Comparison of ENCODE assay signal across 8 cellular contexts in the genomic region with DNA sequence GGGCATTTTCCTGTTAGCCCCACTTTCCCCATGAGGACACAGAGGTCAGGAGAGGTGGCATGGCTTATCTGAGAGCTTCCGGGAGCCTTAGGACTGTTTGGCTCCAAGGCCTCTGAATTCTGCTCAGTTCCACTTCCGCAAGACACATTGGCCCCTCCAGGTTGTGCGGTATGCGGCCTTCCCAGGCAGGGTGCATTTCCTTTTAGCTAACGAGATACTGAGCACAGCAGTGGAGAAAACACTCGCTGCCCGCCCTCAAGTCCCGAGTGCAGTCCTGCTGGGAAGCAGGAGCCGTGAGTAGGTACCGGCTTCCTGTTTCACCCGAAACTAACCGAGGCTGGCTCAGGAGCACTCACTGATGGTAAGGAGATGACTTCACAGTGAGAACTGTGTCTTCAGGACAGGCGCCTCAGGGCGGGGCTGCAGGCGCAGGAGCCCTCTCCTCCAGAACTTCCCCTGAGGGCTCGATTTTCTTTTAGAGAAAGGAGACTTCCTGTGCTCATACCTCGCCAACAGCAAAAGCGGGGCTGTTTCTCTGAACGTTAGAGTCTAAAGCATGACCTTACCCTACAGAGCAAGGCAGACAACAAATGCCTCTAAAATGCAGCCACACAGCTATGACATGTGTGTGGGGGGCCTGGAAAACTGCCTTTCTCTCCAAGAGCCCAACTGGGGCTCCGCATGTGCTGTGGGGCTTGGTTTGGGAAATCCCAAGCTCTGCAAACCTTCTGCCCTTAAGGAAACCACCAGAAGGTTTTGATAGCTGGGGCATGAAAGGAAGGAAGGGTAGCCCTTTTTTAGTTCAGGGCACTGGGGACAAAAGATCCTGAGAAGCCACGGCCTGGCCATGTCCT. TPM values are rescaled to one million over a fixed set of nuclear protein-coding genes. Genes with fewer than 3 reads are reported as not detected.
DNase-seq lines count a peak whose midpoint lies in the region; ATAC-seq, FAIRE-seq and TF ChIP-seq lines count a peak whose summit lies in the region.

No MANE protein-coding gene starts in this region.

- H3K4me3 Mint-ChIP-seq in HFFc6: no peak overlapping the region
- H3K4me3 Mint-ChIP-seq in stimulated activated naive B cell treated with anti-CD40 and anti-IgM and Interleukin-4, amounts not matched to agents 10 μg/mL and 1 μg/mL and 100 μg/mL, for 72 hours: peak overlapping the region; percentile 55 to 64

- peak; percentile 41; the same call in 1 of the 2 replicates for TF ChIP-seq POLR2A in GM12892 (IDR thresholded peaks at IDR 0.05; ENCODE audit: low read depth, low read length)

- DNase-seq in GM12892 (ENCODE audit: insufficient read length): peak; percentile 57
- DNase-seq in HFFc6: no peak
- DNase-seq in NAMALWA (ENCODE audit: low spot score): peak; percentile 55
- peak; percentile 65 for DNase-seq in activated T-cell treated with anti-CD3 and anti-CD28 coated beads for 24 hours (ENCODE audit: low read depth)
- peak; percentile 91 for DNase-seq in islet precursor cell
- DNase-seq in stimulated activated naive B cell treated with anti-CD40 and anti-IgM and Interleukin-4, amounts not matched to agents 10 μg/mL and 1 μg/mL and 100 μg/mL, for 72 hours: peak; percentile 64
- DNase-seq in NCI-H345 treated with DMSO at 0.1 percent for 48 hours (lab: John Stamatoyannopoulos, UW; ENCODE audit: unreplicated experiment): no peak
- DNase-seq in RCC 7860 (ENCODE audit: low spot score): no peak

- peaks cover 12% of the 10 kb centered on the region for H3K36me3 Mint-ChIP-seq in HFFc6 (ENCODE audit: low read depth)
- H3K36me3 Mint-ChIP-seq in stimulated activated naive B cell treated with anti-CD40 and anti-IgM and Interleukin-4, amounts not matched to agents 10 μg/mL and 1 μg/mL and 100 μg/mL, for 72 hours: peaks cover 45 to 61% of the 10 kb centered on the region in 2 donors

- peaks cover 2% of the 10 kb centered on the region; the same call in 1 of the 2 replicates for H3K27me3 Mint-ChIP-seq in HFFc6 (ENCODE audit: insufficient read depth)
- no peaks in the 10 kb centered on the region for H3K27me3 Mint-ChIP-seq in stimulated activated naive B cell treated with anti-CD40 and anti-IgM and Interleukin-4, amounts not matched to agents 10 μg/mL and 1 μg/mL and 100 μg/mL, for 72 hours

- peak; percentile 66 to 69 for ATAC-seq in stimulated activated naive B cell treated with anti-CD40 and anti-IgM and Interleukin-4, amounts not matched to agents 10 μg/mL and 1 μg/mL and 100 μg/mL, for 72 hours (replicated peaks)

- peaks cover 52% of the 10 kb centered on the region for H3K4me1 Mint-ChIP-seq in HFFc6 (ENCODE audit: low read depth)
- H3K4me1 Mint-ChIP-seq in stimulated activated naive B cell treated with anti-CD40 and anti-IgM and Interleukin-4, amounts not matched to agents 10 μg/mL and 1 μg/mL and 100 μg/mL, for 72 hours: peaks cover 34 to 50% of the 10 kb centered on the region in 2 donors

- FAIRE-seq in GM12892 (lab: Jason Lieb, UNC): peak; percentile 97
- no peak for FAIRE-seq in RCC 7860 (lab: Jason Lieb, UNC)

- H3K9me3 Mint-ChIP-seq in HFFc6: no peaks in the 10 kb centered on the region
- no peaks in the 10 kb centered on the region for H3K9me3 Mint-ChIP-seq in stimulated activated naive B cell treated with anti-CD40 and anti-IgM and Interleukin-4, amounts not matched to agents 10 μg/mL and 1 μg/mL and 100 μg/mL, for 72 hours

- peak overlapping the region; percentile 74 for H3K27ac Mint-ChIP-seq in HFFc6
- H3K27ac Mint-ChIP-seq in stimulated activated naive B cell treated with anti-CD40 and anti-IgM and Interleukin-4, amounts not matched to agents 10 μg/mL and 1 μg/mL and 100 μg/mL, for 72 hours: peak overlapping the region; percentile 96

- TF ChIP-seq CTCF in HFFc6 (IDR thresholded peaks at IDR 0.05): no peak

RNA-seq across cellular contexts. Expression of gene RGS10, which starts 25.9 kb away (rescaled TPM):
- 313 TPM for polyA plus RNA-seq in GM12892 (2012; ENCODE audit: missing spikeins)
- total RNA-seq in HFFc6 (2021; fragmentation: NEBNext Ultra II Directional; extraction: Animal tissue kit (Norgen Biotek cat#: 25700)): 10 to 100 TPM; 52.6 to 76.4 (median 71.3) TPM

Comparison
In these comparisons a context has a peak if more than half of its experiments do, and no peak if none do; other contexts are left out.
1. DNase-seq: peak in GM12892 (single experiment), NAMALWA (single experiment), activated T-cell treated with anti-CD3 and anti-CD28 coated beads for 24 hours (single experiment), islet precursor cell (single experiment) and stimulated activated naive B cell treated with anti-CD40 and anti-IgM and Interleukin-4, amounts not matched to agents 10 μg/mL and 1 μg/mL and 100 μg/mL, for 72 hours (single experiment); none in HFFc6 (single experiment), NCI-H345 treated with DMSO at 0.1 percent for 48 hours (single experiment) and RCC 7860 (single experiment).